11 cellular contexts compared by ENCODE assay signal in genomic region chr15:57259511-57260143, GRCh38.
A peak's percentile ranks its signal among the peaks of the same experiment; 100 is the strongest.
DNase-seq lines count a peak whose midpoint lies in the region; ATAC-seq lines count a peak whose summit lies in the region.
"Had no signal": no experiment of that assay in that cellular context is flagged by ENCODE, and none has a peak within 500 bp of the region (broad histone marks: within the 10 kb centered on the region; RNA-seq: fewer than 3 reads in every experiment).

No MANE protein-coding gene starts in this region.

- no peaks in the 10 kb centered on the region for H3K27me3 Mint-ChIP-seq in naive thymus-derived CD8-positive, alpha-beta T cell

- peaks cover 15 to 68% (median 23%) of the 10 kb centered on the region in 3 donors for H3K36me3 Mint-ChIP-seq in naive thymus-derived CD8-positive, alpha-beta T cell

- ATAC-seq in left colon (peak; percentile 95), left lobe of liver (no peak)
- ATAC-seq in naive thymus-derived CD8-positive, alpha-beta T cell = no peak

- intact Hi-C loops in left colon (cut with DNase I, micrococcal nuclease) = no loop called here

- H3K9me3 Mint-ChIP-seq in naive thymus-derived CD8-positive, alpha-beta T cell = no peaks in the 10 kb centered on the region

- H3K4me1 Mint-ChIP-seq in naive thymus-derived CD8-positive, alpha-beta T cell = no peaks in the 10 kb centered on the region

- POLR2A ChIA-PET in naive thymus-derived CD8-positive, alpha-beta T cell (lab: Charles Lee) = no interaction called here

- no peak overlapping the region for H3K27ac Mint-ChIP-seq in naive thymus-derived CD8-positive, alpha-beta T cell

- peak; percentile 86 for DNase-seq in DMS153 treated with DMSO at 0.1 percent for 48 hours (lab: John Stamatoyannopoulos, UW; ENCODE audit: unreplicated experiment)
- DNase-seq in NCI-H128 (lab: John Stamatoyannopoulos, UW; ENCODE audit: unreplicated experiment) = peak; percentile 81
- peak; percentile 99 for DNase-seq in SHP77 (lab: John Stamatoyannopoulos, UW)
- peak; percentile 36 to 65 for DNase-seq in left colon
- DNase-seq in activated CD4-positive, alpha-beta T cell treated with anti-CD3 and anti-CD28 coated beads for 48 hours = no peak
- no peak for DNase-seq in 8988T
- no peak for DNase-seq in naive thymus-derived CD8-positive, alpha-beta T cell
- DNase-seq in left lobe of liver (ENCODE audit: low spot score) = no peak
- DNase-seq: activated effector memory CD4-positive, alpha-beta T cell treated with Interleukin-2 at 50 U/mL for 16 hours; dorsolateral prefrontal cortex; psoas muscle had no signal

- H3K4me3 Mint-ChIP-seq in naive thymus-derived CD8-positive, alpha-beta T cell = no peak overlapping the region

Comparison
In these comparisons a context has a peak if more than half of its experiments do, and no peak if none do; other contexts are left out.
1. DNase-seq: peak in DMS153 treated with DMSO at 0.1 percent for 48 hours (single experiment), NCI-H128 (single experiment), SHP77 (2 of 2) and left colon (2 of 2); none in activated CD4-positive, alpha-beta T cell treated with anti-CD3 and anti-CD28 coated beads for 48 hours (single experiment), 8988T (single experiment), naive thymus-derived CD8-positive, alpha-beta T cell (0 of 10) and left lobe of liver (single experiment).